Comparison of ENCODE assay signal across 1 cellular context in the genomic region with DNA sequence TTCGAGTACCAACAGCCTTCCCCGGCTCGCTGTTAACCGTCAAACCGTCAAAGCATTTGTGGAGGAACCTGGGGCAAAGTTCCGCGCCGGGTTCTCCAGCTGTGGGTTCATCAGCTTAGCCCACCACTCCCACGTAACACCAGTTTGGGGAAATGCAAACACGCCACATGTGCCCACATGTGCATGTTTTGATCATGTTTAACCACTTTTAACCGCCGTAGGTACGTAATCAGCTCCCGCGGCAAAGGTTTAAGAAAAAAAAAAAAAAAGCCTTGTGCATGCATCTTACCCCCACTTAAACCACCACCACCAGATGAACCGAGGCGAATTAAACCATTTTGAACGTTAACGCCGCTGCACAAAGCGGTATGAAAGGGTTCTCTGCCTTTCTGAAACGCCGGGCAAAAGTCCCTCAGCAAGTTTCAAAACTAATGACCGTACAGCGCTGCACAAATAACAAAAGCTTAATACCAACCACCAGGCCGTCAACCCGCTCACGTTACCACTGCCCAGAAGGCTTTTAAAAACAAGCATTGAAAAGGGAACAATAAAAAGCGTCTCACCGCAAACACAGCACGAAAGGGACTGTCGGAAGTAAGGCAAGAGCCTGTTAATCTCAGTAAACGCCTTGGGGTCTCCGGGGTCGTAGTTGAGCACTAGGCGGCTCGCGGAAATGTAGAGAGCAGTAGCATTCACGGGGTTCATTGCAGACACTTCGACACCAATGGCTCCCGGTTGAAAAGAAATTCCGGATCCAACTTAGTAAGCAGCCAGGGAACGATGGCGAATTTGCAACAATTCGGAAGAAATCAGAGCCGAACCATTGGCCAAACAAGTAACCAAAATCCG.
TF ChIP-seq lines count a peak whose summit lies in the region.

No MANE protein-coding gene starts in this region.

TF ChIP-seq in GM12878, 131 proteins besides CTCF, POLR2A, EP300 and RAD21 (continued from another document and continues in another):
- no peak; the same call in 1 of the 2 replicates for TF ChIP-seq CBFB (IDR thresholded peaks at IDR 0.05; ENCODE audit: low read depth)
- TF ChIP-seq, protein P1, sequence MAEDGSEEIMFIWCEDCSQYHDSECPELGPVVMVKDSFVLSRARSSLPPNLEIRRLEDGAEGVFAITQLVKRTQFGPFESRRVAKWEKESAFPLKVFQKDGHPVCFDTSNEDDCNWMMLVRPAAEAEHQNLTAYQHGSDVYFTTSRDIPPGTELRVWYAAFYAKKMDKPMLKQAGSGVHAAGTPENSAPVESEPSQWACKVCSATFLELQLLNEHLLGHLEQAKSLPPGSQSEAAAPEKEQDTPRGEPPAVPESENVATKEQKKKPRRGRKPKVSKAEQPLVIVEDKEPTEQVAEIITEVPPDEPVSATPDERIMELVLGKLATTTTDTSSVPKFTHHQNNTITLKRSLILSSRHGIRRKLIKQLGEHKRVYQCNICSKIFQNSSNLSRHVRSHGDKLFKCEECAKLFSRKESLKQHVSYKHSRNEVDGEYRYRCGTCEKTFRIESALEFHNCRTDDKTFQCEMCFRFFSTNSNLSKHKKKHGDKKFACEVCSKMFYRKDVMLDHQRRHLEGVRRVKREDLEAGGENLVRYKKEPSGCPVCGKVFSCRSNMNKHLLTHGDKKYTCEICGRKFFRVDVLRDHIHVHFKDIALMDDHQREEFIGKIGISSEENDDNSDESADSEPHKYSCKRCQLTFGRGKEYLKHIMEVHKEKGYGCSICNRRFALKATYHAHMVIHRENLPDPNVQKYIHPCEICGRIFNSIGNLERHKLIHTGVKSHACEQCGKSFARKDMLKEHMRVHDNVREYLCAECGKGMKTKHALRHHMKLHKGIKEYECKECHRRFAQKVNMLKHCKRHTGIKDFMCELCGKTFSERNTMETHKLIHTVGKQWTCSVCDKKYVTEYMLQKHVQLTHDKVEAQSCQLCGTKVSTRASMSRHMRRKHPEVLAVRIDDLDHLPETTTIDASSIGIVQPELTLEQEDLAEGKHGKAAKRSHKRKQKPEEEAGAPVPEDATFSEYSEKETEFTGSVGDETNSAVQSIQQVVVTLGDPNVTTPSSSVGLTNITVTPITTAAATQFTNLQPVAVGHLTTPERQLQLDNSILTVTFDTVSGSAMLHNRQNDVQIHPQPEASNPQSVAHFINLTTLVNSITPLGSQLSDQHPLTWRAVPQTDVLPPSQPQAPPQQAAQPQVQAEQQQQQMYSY (CRISPR knock-in tag; IDR thresholded peaks at IDR 0.05): no peak
- peak; percentile 44 for TF ChIP-seq MEF2B (IDR thresholded peaks at IDR 0.05; ENCODE audit: partially characterized antibody, poor library complexity, severe bottlenecking)
- TF ChIP-seq ZNF384 (IDR thresholded peaks at IDR 0.05; ENCODE audit: borderline replicate concordance, low read depth, low read length): peak; percentile 93
- TF ChIP-seq, protein P2, sequence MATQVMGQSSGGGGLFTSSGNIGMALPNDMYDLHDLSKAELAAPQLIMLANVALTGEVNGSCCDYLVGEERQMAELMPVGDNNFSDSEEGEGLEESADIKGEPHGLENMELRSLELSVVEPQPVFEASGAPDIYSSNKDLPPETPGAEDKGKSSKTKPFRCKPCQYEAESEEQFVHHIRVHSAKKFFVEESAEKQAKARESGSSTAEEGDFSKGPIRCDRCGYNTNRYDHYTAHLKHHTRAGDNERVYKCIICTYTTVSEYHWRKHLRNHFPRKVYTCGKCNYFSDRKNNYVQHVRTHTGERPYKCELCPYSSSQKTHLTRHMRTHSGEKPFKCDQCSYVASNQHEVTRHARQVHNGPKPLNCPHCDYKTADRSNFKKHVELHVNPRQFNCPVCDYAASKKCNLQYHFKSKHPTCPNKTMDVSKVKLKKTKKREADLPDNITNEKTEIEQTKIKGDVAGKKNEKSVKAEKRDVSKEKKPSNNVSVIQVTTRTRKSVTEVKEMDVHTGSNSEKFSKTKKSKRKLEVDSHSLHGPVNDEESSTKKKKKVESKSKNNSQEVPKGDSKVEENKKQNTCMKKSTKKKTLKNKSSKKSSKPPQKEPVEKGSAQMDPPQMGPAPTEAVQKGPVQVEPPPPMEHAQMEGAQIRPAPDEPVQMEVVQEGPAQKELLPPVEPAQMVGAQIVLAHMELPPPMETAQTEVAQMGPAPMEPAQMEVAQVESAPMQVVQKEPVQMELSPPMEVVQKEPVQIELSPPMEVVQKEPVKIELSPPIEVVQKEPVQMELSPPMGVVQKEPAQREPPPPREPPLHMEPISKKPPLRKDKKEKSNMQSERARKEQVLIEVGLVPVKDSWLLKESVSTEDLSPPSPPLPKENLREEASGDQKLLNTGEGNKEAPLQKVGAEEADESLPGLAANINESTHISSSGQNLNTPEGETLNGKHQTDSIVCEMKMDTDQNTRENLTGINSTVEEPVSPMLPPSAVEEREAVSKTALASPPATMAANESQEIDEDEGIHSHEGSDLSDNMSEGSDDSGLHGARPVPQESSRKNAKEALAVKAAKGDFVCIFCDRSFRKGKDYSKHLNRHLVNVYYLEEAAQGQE (IDR thresholded peaks at IDR 0.05; ENCODE audit: low read depth, low read length): no peak
- no peak for TF ChIP-seq SMAD1 (IDR thresholded peaks at IDR 0.05; ENCODE audit: low read depth, partially characterized antibody)
- peak; percentile 54; the same call in 1 of the 2 replicates for TF ChIP-seq MYB (IDR thresholded peaks at IDR 0.05; ENCODE audit: borderline replicate concordance, low read depth, low read length)
- peak in 1 of 2 experiments; percentile 45; a peak in 1 of 4 replicates for TF ChIP-seq ETV6 (conservative IDR thresholded peaks at IDR 0.05 in 1 of 2, IDR thresholded peaks at IDR 0.05 in 1 of 2; ENCODE audit: borderline replicate concordance in 1 of 2, low read depth in 1 of 2)
- TF ChIP-seq, protein P3, sequence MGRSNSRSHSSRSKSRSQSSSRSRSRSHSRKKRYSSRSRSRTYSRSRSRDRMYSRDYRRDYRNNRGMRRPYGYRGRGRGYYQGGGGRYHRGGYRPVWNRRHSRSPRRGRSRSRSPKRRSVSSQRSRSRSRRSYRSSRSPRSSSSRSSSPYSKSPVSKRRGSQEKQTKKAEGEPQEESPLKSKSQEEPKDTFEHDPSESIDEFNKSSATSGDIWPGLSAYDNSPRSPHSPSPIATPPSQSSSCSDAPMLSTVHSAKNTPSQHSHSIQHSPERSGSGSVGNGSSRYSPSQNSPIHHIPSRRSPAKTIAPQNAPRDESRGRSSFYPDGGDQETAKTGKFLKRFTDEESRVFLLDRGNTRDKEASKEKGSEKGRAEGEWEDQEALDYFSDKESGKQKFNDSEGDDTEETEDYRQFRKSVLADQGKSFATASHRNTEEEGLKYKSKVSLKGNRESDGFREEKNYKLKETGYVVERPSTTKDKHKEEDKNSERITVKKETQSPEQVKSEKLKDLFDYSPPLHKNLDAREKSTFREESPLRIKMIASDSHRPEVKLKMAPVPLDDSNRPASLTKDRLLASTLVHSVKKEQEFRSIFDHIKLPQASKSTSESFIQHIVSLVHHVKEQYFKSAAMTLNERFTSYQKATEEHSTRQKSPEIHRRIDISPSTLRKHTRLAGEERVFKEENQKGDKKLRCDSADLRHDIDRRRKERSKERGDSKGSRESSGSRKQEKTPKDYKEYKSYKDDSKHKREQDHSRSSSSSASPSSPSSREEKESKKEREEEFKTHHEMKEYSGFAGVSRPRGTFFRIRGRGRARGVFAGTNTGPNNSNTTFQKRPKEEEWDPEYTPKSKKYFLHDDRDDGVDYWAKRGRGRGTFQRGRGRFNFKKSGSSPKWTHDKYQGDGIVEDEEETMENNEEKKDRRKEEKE (IDR thresholded peaks at IDR 0.05): no peak
- no peak for TF ChIP-seq NR2C2 (IDR thresholded peaks at IDR 0.05; ENCODE audit: borderline replicate concordance, control insufficient read depth, insufficient read length, low read depth)
- no peak for TF ChIP-seq LARP7 (IDR thresholded peaks at IDR 0.05)
- TF ChIP-seq ATF7 (IDR thresholded peaks at IDR 0.05; ENCODE audit: low read depth): peak; percentile 75
- TF ChIP-seq EZH2 (IDR thresholded peaks at IDR 0.05; ENCODE audit: borderline replicate concordance, control insufficient read depth, low read depth, low read length): no peak
- TF ChIP-seq NFIC (IDR thresholded peaks at IDR 0.05; ENCODE audit: low read depth, low read length): peak; percentile 54; the same call in 1 of the 2 replicates
- no peak for TF ChIP-seq JUND (IDR thresholded peaks at IDR 0.05; ENCODE audit: low read depth, low read length)
- TF ChIP-seq BHLHE40 (IDR thresholded peaks at IDR 0.05; ENCODE audit: borderline replicate concordance in 1 of 2, low read depth in 2 of 2, low read length in 1 of 2): peak; percentile 88 to 89
- TF ChIP-seq, protein P4, sequence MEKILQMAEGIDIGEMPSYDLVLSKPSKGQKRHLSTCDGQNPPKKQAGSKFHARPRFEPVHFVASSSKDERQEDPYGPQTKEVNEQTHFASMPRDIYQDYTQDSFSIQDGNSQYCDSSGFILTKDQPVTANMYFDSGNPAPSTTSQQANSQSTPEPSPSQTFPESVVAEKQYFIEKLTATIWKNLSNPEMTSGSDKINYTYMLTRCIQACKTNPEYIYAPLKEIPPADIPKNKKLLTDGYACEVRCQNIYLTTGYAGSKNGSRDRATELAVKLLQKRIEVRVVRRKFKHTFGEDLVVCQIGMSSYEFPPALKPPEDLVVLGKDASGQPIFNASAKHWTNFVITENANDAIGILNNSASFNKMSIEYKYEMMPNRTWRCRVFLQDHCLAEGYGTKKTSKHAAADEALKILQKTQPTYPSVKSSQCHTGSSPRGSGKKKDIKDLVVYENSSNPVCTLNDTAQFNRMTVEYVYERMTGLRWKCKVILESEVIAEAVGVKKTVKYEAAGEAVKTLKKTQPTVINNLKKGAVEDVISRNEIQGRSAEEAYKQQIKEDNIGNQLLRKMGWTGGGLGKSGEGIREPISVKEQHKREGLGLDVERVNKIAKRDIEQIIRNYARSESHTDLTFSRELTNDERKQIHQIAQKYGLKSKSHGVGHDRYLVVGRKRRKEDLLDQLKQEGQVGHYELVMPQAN (conservative IDR thresholded peaks at IDR 0.05): peak; percentile 68
- no peak for TF ChIP-seq TCF12 (IDR thresholded peaks at IDR 0.05; ENCODE audit: low read depth, low read length)
- TF ChIP-seq, protein P5, sequence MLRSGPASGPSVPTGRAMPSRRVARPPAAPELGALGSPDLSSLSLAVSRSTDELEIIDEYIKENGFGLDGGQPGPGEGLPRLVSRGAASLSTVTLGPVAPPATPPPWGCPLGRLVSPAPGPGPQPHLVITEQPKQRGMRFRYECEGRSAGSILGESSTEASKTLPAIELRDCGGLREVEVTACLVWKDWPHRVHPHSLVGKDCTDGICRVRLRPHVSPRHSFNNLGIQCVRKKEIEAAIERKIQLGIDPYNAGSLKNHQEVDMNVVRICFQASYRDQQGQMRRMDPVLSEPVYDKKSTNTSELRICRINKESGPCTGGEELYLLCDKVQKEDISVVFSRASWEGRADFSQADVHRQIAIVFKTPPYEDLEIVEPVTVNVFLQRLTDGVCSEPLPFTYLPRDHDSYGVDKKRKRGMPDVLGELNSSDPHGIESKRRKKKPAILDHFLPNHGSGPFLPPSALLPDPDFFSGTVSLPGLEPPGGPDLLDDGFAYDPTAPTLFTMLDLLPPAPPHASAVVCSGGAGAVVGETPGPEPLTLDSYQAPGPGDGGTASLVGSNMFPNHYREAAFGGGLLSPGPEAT (IDR thresholded peaks at IDR 0.05; ENCODE audit: low read depth): 0 out of 2 replicates have a peak, but pooled peaks have one; percentile 39
- no peak for TF ChIP-seq GABPA (IDR thresholded peaks at IDR 0.05; ENCODE audit: low read depth)
- TF ChIP-seq, protein P6, sequence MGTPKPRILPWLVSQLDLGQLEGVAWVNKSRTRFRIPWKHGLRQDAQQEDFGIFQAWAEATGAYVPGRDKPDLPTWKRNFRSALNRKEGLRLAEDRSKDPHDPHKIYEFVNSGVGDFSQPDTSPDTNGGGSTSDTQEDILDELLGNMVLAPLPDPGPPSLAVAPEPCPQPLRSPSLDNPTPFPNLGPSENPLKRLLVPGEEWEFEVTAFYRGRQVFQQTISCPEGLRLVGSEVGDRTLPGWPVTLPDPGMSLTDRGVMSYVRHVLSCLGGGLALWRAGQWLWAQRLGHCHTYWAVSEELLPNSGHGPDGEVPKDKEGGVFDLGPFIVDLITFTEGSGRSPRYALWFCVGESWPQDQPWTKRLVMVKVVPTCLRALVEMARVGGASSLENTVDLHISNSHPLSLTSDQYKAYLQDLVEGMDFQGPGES (IDR thresholded peaks at IDR 0.05): no peak
- TF ChIP-seq ESRRA (IDR thresholded peaks at IDR 0.05; ENCODE audit: low read length): no peak
- TF ChIP-seq SP1 (IDR thresholded peaks at IDR 0.05; ENCODE audit: low read depth, low read length): no peak
- TF ChIP-seq FOS (IDR thresholded peaks at IDR 0.05; ENCODE audit: borderline replicate concordance, extremely low read depth, insufficient read length): no peak
- peak; percentile 44; the same call in 1 of the 2 replicates for TF ChIP-seq CREM (IDR thresholded peaks at IDR 0.05; ENCODE audit: low read depth)
- TF ChIP-seq, protein P7, sequence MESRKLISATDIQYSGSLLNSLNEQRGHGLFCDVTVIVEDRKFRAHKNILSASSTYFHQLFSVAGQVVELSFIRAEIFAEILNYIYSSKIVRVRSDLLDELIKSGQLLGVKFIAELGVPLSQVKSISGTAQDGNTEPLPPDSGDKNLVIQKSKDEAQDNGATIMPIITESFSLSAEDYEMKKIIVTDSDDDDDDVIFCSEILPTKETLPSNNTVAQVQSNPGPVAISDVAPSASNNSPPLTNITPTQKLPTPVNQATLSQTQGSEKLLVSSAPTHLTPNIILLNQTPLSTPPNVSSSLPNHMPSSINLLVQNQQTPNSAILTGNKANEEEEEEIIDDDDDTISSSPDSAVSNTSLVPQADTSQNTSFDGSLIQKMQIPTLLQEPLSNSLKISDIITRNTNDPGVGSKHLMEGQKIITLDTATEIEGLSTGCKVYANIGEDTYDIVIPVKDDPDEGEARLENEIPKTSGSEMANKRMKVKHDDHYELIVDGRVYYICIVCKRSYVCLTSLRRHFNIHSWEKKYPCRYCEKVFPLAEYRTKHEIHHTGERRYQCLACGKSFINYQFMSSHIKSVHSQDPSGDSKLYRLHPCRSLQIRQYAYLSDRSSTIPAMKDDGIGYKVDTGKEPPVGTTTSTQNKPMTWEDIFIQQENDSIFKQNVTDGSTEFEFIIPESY (IDR thresholded peaks at IDR 0.05): no peak
- TF ChIP-seq SPI1 (IDR thresholded peaks at IDR 0.05; ENCODE audit: borderline replicate concordance, insufficient read depth, low read depth, low read length): peak; percentile 26; the same call in 1 of the 2 replicates
- TF ChIP-seq BACH1 (IDR thresholded peaks at IDR 0.05; ENCODE audit: borderline replicate concordance): 0 out of 2 replicates have a peak, but pooled peaks have one; percentile 8
- peak; percentile 49; the same call in 1 of the 2 replicates for TF ChIP-seq CHD2 (IDR thresholded peaks at IDR 0.05; ENCODE audit: borderline replicate concordance, low read depth, low read length)
- peak; percentile 66 for TF ChIP-seq RUNX3 (IDR thresholded peaks at IDR 0.05; ENCODE audit: low read length)
- TF ChIP-seq IKZF1 (conservative IDR thresholded peaks at IDR 0.05): peak; percentile 67; the same call in 1 of the 2 replicates
- TF ChIP-seq TBL1XR1 (IDR thresholded peaks at IDR 0.05; ENCODE audit: low read depth, low read length): peak; percentile 63; the same call in 1 of the 2 replicates
- TF ChIP-seq PML (IDR thresholded peaks at IDR 0.05; ENCODE audit: low read length): peak; percentile 40; the same call in 1 of the 2 replicates
- TF ChIP-seq DPF2 (IDR thresholded peaks at IDR 0.05): no peak
- TF ChIP-seq, protein P8, sequence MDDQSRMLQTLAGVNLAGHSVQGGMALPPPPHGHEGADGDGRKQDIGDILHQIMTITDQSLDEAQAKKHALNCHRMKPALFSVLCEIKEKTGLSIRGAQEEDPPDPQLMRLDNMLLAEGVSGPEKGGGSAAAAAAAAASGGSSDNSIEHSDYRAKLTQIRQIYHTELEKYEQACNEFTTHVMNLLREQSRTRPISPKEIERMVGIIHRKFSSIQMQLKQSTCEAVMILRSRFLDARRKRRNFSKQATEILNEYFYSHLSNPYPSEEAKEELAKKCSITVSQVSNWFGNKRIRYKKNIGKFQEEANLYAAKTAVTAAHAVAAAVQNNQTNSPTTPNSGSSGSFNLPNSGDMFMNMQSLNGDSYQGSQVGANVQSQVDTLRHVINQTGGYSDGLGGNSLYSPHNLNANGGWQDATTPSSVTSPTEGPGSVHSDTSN (IDR thresholded peaks at IDR 0.05; ENCODE audit: insufficient replicate concordance, low read depth, low read length): no peak
- no peak for TF ChIP-seq CEBPB (IDR thresholded peaks at IDR 0.05; ENCODE audit: borderline replicate concordance in 1 of 2, low read depth in 2 of 2, low read length in 2 of 2)
